ENCODE assay signal across 9 cellular contexts in the genomic region with DNA sequence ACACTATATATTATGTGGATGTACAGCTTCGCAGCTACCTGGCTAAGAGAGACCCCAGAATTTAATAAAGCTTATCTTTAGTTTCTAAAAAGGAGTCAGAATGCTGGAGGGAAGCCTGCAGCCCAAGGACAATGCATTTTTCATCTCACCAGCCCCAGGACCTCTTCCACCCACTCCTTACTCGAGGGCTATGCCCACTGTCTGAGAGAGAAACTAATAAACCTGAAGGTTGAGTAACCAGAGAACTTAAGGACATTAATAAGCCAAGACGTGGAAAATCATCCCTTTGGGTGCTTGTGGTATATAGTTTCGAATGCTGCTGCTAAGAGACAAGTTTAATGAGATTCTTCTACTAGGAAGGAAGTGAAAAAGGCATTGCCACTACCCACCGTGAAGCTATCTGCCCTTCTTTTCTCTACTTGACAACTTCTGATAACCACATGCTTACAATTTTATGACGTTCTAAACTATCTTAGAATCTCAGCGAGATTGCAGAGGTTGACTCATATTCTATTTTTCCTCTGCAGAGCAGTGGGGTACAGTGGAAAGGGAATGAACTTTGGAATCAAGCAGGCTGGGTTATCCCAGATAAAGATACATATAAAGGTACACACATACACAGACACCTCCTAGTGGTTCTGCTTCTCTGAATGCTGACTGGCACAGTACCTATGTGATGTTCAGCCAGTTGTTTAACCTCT. TPM values are rescaled to one million over a fixed set of nuclear protein-coding genes. Genes with fewer than 3 reads are reported as not detected.
A peak's percentile ranks its signal among the peaks of the same experiment; 100 is the strongest.
DNase-seq lines count a peak whose midpoint lies in the region; ATAC-seq and TF ChIP-seq lines count a peak whose summit lies in the region.
"Had no signal": no experiment of that assay in that cellular context is flagged by ENCODE, and none has a peak within 500 bp of the region (broad histone marks: within the 10 kb centered on the region; RNA-seq: fewer than 3 reads in every experiment).

No MANE protein-coding gene starts in this region.

- H3K27ac ChIP-seq in muscle layer of duodenum (ENCODE audit: low read length), result peak overlapping the region; percentile 64
- H3K27ac ChIP-seq: thoracic aorta had no signal

- ATAC-seq in GM18505 (IDR thresholded peaks at IDR 0.05; ENCODE audit: unreplicated experiment) (peak; percentile 24), HG02798 (IDR thresholded peaks at IDR 0.05; ENCODE audit: poor library complexity, unreplicated experiment) (peak; percentile 19), T-cell (replicated peaks in 1 of 4) (no peak), GM19023 (IDR thresholded peaks at IDR 0.05; ENCODE audit: unreplicated experiment) (no peak)

- H3K9me3 Mint-ChIP-seq in T-cell, result no peaks in the 10 kb centered on the region

- no peaks in the 10 kb centered on the region for H3K27me3 ChIP-seq in muscle layer of duodenum (ENCODE audit: low read depth, low read length)
- peaks cover 2% of the 10 kb centered on the region; the same call in 1 of the 2 replicates for H3K27me3 ChIP-seq in H7 (ENCODE audit: control insufficient read depth, insufficient read depth, low read length)

- DNase-seq in T-cell, result peak in 1 of 34 experiments; percentile 6
- DNase-seq in NCI-H1048 (lab: John Stamatoyannopoulos, UW), result no peak
- DNase-seq in HPDE6-E6E7 (ENCODE audit: extremely low spot score), result no peak
- DNase-seq in H7, result no peak

- no peaks in the 10 kb centered on the region for H3K27me3 Mint-ChIP-seq in T-cell

- POLR2A ChIA-PET in T-cell (lab: Charles Lee), result interaction anchor here in 1 of 2 donors (0.5 kb wide), 1 partner anchor 1356 kb away, joined by 4 read pairs; no protein-coding TSS in a partner anchor

- peak overlapping the region; percentile 44 to 62 (median 51) for H3K4me3 Mint-ChIP-seq in T-cell

- TF ChIP-seq POLR2A in GM18505 (IDR thresholded peaks at IDR 0.05; ENCODE audit: borderline replicate concordance, extremely low read depth, insufficient read depth, insufficient read length), result no peak

- H3K36me3 ChIP-seq in muscle layer of duodenum (ENCODE audit: control insufficient read depth in 1 of 2, insufficient read depth in 2 of 2, low read length in 2 of 2), result no peaks in the 10 kb centered on the region
- H3K36me3 ChIP-seq in H7 (replicated peaks; ENCODE audit: control insufficient read depth, insufficient read depth, low read length), result no peaks in the 10 kb centered on the region
- H3K36me3 ChIP-seq: thoracic aorta had no signal

- peaks cover 46 to 58% (median 52%) of the 10 kb centered on the region in 3 donors for H3K4me1 Mint-ChIP-seq in T-cell

- peaks cover 2% of the 10 kb centered on the region for H3K36me3 Mint-ChIP-seq in T-cell

- H3K27ac Mint-ChIP-seq in T-cell, result peak overlapping the region; percentile 76 to 80

- no peaks in the 10 kb centered on the region for H3K9me3 ChIP-seq in muscle layer of duodenum (ENCODE audit: control insufficient read depth in 1 of 2, low read length in 2 of 2)
- H3K9me3 ChIP-seq: thoracic aorta had no signal

- CTCF ChIA-PET in T-cell (lab: Charles Lee), result interaction anchor here in 1 of 2 donors (0.6 kb wide), 1 partner anchor 64 kb away, joined by 3 read pairs; no protein-coding TSS in a partner anchor

- peaks cover 10 to 40% of the 10 kb centered on the region in 2 donors for H3K4me1 ChIP-seq in muscle layer of duodenum (ENCODE audit: control insufficient read depth in 1 of 2, insufficient read depth in 2 of 2, low read length in 2 of 2)

- H3K4me3 ChIP-seq in muscle layer of duodenum (ENCODE audit: low read depth in 1 of 2, low read length in 2 of 2) (peak overlapping the region in 1 of 2 donors; percentile 15), H7 (ENCODE audit: insufficient read depth, low read depth, low read length) (no peak overlapping the region)
- H3K4me3 ChIP-seq: thoracic aorta had no signal

RNA-seq across cellular contexts. Expression of a gene that starts 3.3 kb away (rescaled TPM):
- total RNA-seq in T-cell, result 10 to 100 TPM; 21.6 to 30.1 (median 25.9) TPM
- total RNA-seq in H7 (2014; rRNA removed; shearing (Covaris generic)), result 19.1 and 25.2 TPM in 2 replicates

Comparison
In these comparisons a context has a peak if more than half of its experiments do, and no peak if none do; other contexts are left out.
1. ATAC-seq: peak in GM18505 (single experiment) and HG02798 (single experiment); none in T-cell (0 of 4) and GM19023 (single experiment).